Comparison of ENCODE assay signal across 23 cellular contexts in genomic region chr9:91248707-91249106, GRCh38.
"Had no signal": no experiment of that assay in that cellular context is flagged by ENCODE, and none has a peak within 500 bp of the region (broad histone marks: within the 10 kb centered on the region; RNA-seq: fewer than 3 reads in every experiment).

No MANE protein-coding gene starts in this region.

- DNase-seq: dorsolateral prefrontal cortex; effector CD8-positive, alpha-beta T cell; islet precursor cell; lower lobe of right lung; mesenchymal stem cell; midbrain; naive thymus-derived CD4-positive, alpha-beta T cell; nephron progenitor cell; retina; sigmoid colon; stimulated activated CD4-positive, alpha-beta T cell treated with anti-CD3 and anti-CD28 coated beads, Interleukin-4, amount 100 ng/mL, for 1 hour; stimulated activated CD8-positive, alpha-beta memory T cell treated with anti-CD3 and anti-CD28 coated beads, Interleukin-4, amount 100 ng/mL, for 48 hours; stimulated activated naive CD8-positive, alpha-beta T cell treated with anti-CD3 and anti-CD28 coated beads, Interleukin-15, Interleukin-2, amounts not matched to agents 100 U/mL and 50 U/mL, for 24 hours; thyroid gland; uterus had no signal

- H3K4me3 ChIP-seq: coronary artery, dorsolateral prefrontal cortex, lower lobe of right lung, prostate gland, sigmoid colon, smooth muscle cell, suprapubic skin, thyroid gland, uterus had no signal

- H3K27me3 ChIP-seq: dorsolateral prefrontal cortex, sigmoid colon, suprapubic skin, thyroid gland, uterus had no signal

- H3K27ac ChIP-seq: coronary artery, lower lobe of right lung, parathyroid adenoma, prostate gland, sigmoid colon, suprapubic skin, thyroid gland, uterus had no signal

- H3K36me3 ChIP-seq: lower lobe of right lung, prostate gland, sigmoid colon, suprapubic skin, thyroid gland, uterus had no signal

- H3K9me3 ChIP-seq: lower lobe of right lung, prostate gland, sigmoid colon, suprapubic skin, thyroid gland, uterus had no signal

- ATAC-seq: esophagus mucosa; left lobe of liver; lower lobe of right lung; naive thymus-derived CD4-positive, alpha-beta T cell; stimulated activated effector memory CD8-positive, alpha-beta T cell treated with anti-CD3 and anti-CD28 coated beads, Interleukin-12 subunit alpha, Interleukin-12 subunit beta, amount 100 ng/mL, for 72 hours; stimulated activated naive CD8-positive, alpha-beta T cell treated with anti-CD3 and anti-CD28 coated beads, Interleukin-15, Interleukin-2, amounts not matched to agents 100 U/mL and 50 U/mL, for 24 hours had no signal

- H3K4me1 ChIP-seq: lower lobe of right lung, parathyroid adenoma, prostate gland, suprapubic skin, thyroid gland, uterus had no signal
